In genomic region chr1:227885135-227885647, GRCh38 we compare ENCODE assay signal across 9 cellular contexts.
DNase-seq lines count a peak whose midpoint lies in the region; ATAC-seq and TF ChIP-seq lines count a peak whose summit lies in the region.
"Had no signal": no experiment of that assay in that cellular context is flagged by ENCODE, and none has a peak within 500 bp of the region (broad histone marks: within the 10 kb centered on the region; RNA-seq: fewer than 3 reads in every experiment).

No MANE protein-coding gene starts in this region.

- H2AFZ ChIP-seq in hepatocyte, result no peak overlapping the region

- POLR2A ChIA-PET in activated CD4-positive, alpha-beta T cell treated with anti-CD3 and anti-CD28 coated beads for 36 hours (lab: Charles Lee), result no interaction called here

- 91% methylated on average over 7 of the region's 8 CpGs for WGBS in hepatocyte (ENCODE audit: low lambda C conversion rate, missing lambda C conversion rate)
- 21% methylated on average over 8 of the region's 8 CpGs for WGBS in thymus

- peaks cover 30% of the 10 kb centered on the region for H3K4me1 ChIP-seq in hepatocyte (ENCODE audit: insufficient read depth)
- H3K4me1 ChIP-seq in thymus (ENCODE audit: control insufficient read depth, insufficient read depth, low read length), result peaks cover 13% of the 10 kb centered on the region

- H3K27me3 Mint-ChIP-seq in activated CD4-positive, alpha-beta T cell treated with anti-CD3 and anti-CD28 coated beads for 36 hours, result no peaks in the 10 kb centered on the region
- H3K27me3 Mint-ChIP-seq in nephron progenitor cell (ENCODE audit: low read depth, poor library complexity), result peaks cover 9% of the 10 kb centered on the region

- H3K4me1 Mint-ChIP-seq in activated CD4-positive, alpha-beta T cell treated with anti-CD3 and anti-CD28 coated beads for 36 hours, result peaks cover 32% of the 10 kb centered on the region
- peaks cover 28% of the 10 kb centered on the region for H3K4me1 Mint-ChIP-seq in nephron progenitor cell

- H3K9me3 ChIP-seq in hepatocyte (ENCODE audit: low read depth), result no peaks in the 10 kb centered on the region
- no peaks in the 10 kb centered on the region for H3K9me3 ChIP-seq in thymus (ENCODE audit: control insufficient read depth)

- no peaks in the 10 kb centered on the region for H3K36me3 Mint-ChIP-seq in activated CD4-positive, alpha-beta T cell treated with anti-CD3 and anti-CD28 coated beads for 36 hours (ENCODE audit: low read depth)
- no peaks in the 10 kb centered on the region for H3K36me3 Mint-ChIP-seq in nephron progenitor cell (ENCODE audit: low read depth)

- peak overlapping the region; percentile 97 for H3K27ac ChIP-seq in hepatocyte
- peak overlapping the region; percentile 77 for H3K27ac ChIP-seq in thymus (ENCODE audit: low read depth)

- CTCF ChIA-PET in activated CD4-positive, alpha-beta T cell treated with anti-CD3 and anti-CD28 coated beads for 36 hours (lab: Charles Lee), result interaction anchor here (0.7 kb wide), 1 partner anchor 36 kb away, joined by 3 read pairs; no protein-coding TSS in a partner anchor

- DNase-seq in activated CD4-positive, alpha-beta T cell treated with anti-CD3 and anti-CD28 coated beads for 36 hours, result peak; percentile 32
- DNase-seq in activated CD4-positive, alpha-beta T cell treated with anti-CD3 and anti-CD28 coated beads for 48 hours, result no peak
- DNase-seq in activated naive CD4-positive, alpha-beta T cell treated with Interleukin-2 at 50 U/mL for 16 hours, result peak; percentile 24
- DNase-seq in hepatocyte (ENCODE audit: low spot score) (peak; percentile 3), NCI-H2081 (lab: John Stamatoyannopoulos, UW) (no peak), nephron progenitor cell (no peak)

- no peaks in the 10 kb centered on the region for H3K79me2 ChIP-seq in hepatocyte

- peak overlapping the region; percentile 4 for H3K4me3 Mint-ChIP-seq in activated CD4-positive, alpha-beta T cell treated with anti-CD3 and anti-CD28 coated beads for 36 hours
- no peak overlapping the region for H3K4me3 Mint-ChIP-seq in nephron progenitor cell

- H3K9me3 Mint-ChIP-seq in activated CD4-positive, alpha-beta T cell treated with anti-CD3 and anti-CD28 coated beads for 36 hours (ENCODE audit: low read depth), result no peaks in the 10 kb centered on the region
- no peaks in the 10 kb centered on the region for H3K9me3 Mint-ChIP-seq in nephron progenitor cell

- intact Hi-C loops in activated CD4-positive, alpha-beta T cell treated with anti-CD3 and anti-CD28 coated beads for 36 hours (cut with DNase I, micrococcal nuclease), result no loop called here

- H3K4me3 ChIP-seq in hepatocyte (no peak overlapping the region), thymus (ENCODE audit: low read length) (no peak overlapping the region)

- no peak for TF ChIP-seq CTCF in hepatocyte (IDR thresholded peaks at IDR 0.05; ENCODE audit: poor library complexity)
- TF ChIP-seq CTCF in nephron progenitor cell (IDR thresholded peaks at IDR 0.05), result no peak

- H3K27ac Mint-ChIP-seq in activated CD4-positive, alpha-beta T cell treated with anti-CD3 and anti-CD28 coated beads for 36 hours, result peak overlapping the region; percentile 78
- no peak overlapping the region for H3K27ac Mint-ChIP-seq in nephron progenitor cell
- H3K27ac Mint-ChIP-seq: progenitor cell of endocrine pancreas had no signal

- H4K20me1 ChIP-seq in hepatocyte (ENCODE audit: insufficient read depth, poor library complexity, severe bottlenecking), result no peaks in the 10 kb centered on the region

- H3K4me2 ChIP-seq in hepatocyte, result peak overlapping the region; percentile 80

- H3K9me2 ChIP-seq in hepatocyte (replicated peaks; ENCODE audit: insufficient read depth), result no peaks in the 10 kb centered on the region

- peak; percentile 50 for ATAC-seq in activated CD4-positive, alpha-beta T cell treated with anti-CD3 and anti-CD28 coated beads for 36 hours
- ATAC-seq in HG03565 (IDR thresholded peaks at IDR 0.05; ENCODE audit: unreplicated experiment), result no peak

- H3K27me3 ChIP-seq in hepatocyte, result peaks cover 3% of the 10 kb centered on the region
- H3K27me3 ChIP-seq in thymus (ENCODE audit: control insufficient read depth, insufficient read depth), result peaks cover 2% of the 10 kb centered on the region

- H3K36me3 ChIP-seq in hepatocyte (replicated peaks; ENCODE audit: insufficient read depth, low read depth), result no peaks in the 10 kb centered on the region
- no peaks in the 10 kb centered on the region for H3K36me3 ChIP-seq in thymus (ENCODE audit: control insufficient read depth, insufficient read depth)

Comparison
In these comparisons a context has a peak if more than half of its experiments do, and no peak if none do; other contexts are left out.
1. DNase-seq: peak in activated CD4-positive, alpha-beta T cell treated with anti-CD3 and anti-CD28 coated beads for 36 hours (single experiment), activated naive CD4-positive, alpha-beta T cell treated with Interleukin-2 at 50 U/mL for 16 hours (single experiment) and hepatocyte (single experiment); none in activated CD4-positive, alpha-beta T cell treated with anti-CD3 and anti-CD28 coated beads for 48 hours (single experiment), NCI-H2081 (0 of 2) and nephron progenitor cell (single experiment).